ENCODE assay signal across 19 cellular contexts in the genomic region with DNA sequence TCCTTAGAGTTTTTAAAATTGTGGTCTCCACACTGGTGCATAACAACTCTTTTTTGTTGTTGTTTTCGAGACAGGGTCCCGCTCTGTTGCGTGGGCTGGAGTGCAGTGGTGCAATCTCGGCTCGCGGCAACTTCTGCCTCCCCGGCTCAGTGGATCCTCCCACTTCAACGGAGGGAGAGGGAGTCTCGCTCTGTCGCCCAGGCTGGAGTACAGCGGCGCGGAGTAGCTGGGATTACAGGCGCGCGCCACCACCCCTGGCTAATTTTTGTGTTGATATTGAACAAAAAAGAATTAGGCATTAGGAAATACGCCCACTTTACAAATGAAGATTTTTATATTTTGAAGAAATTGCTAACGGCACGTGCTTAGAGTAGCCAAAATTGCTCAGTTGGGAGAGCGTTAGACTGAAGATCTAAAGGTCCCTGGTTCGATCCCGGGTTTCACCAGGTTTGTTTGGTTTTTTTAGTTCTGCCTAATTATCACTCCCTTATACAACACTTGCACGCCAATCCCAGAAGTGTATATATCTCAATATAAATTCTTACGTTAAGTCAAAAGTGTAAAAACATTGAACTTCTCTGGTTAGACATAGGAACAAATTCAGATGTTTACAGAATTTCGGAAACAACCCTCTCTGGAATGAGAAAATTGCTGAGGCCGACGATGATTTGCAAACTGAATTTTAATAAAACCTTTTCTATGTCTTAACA.
DNase-seq lines count a peak whose midpoint lies in the region; ATAC-seq, FAIRE-seq and TF ChIP-seq lines count a peak whose summit lies in the region.
"Had no signal": no experiment of that assay in that cellular context is flagged by ENCODE, and none has a peak within 500 bp of the region (broad histone marks: within the 10 kb centered on the region; RNA-seq: fewer than 3 reads in every experiment).

No MANE protein-coding gene starts in this region.

- H4K20me1 ChIP-seq in H1 (replicated peaks in 1 of 2; ENCODE audit: control insufficient read depth in 1 of 2, insufficient read depth in 2 of 2, low read length in 2 of 2), result peaks cover 7% of the 10 kb centered on the region in 2 experiments

- no peak for DNase-seq in H7
- DNase-seq in OCI-M1 (lab: John Stamatoyannopoulos, UW), result peak; percentile 57
- DNase-seq in H1 (ENCODE audit: low read depth in 1 of 2, low spot score in 2 of 2), result no peak
- DNase-seq in trophoblast cell, result peak; percentile 45 to 73
- no peak for DNase-seq in NCI-H1930 (lab: John Stamatoyannopoulos, UW)
- DNase-seq in naive thymus-derived CD4-positive, alpha-beta T cell, result no peak
- DNase-seq: activated naive CD8-positive, alpha-beta T cell treated with anti-CD3 and anti-CD28 coated beads for 36 hours; hypothalamus; left cardiac atrium; NCI-H510A; ovary had no signal

- H3K23me2 ChIP-seq in H1 (ENCODE audit: low read depth, low read length), result no peaks in the 10 kb centered on the region; the same call in none of the 2 replicates

- no peak overlapping the region for H2BK20ac ChIP-seq in H1 (ENCODE audit: low read length)

- H3K14ac ChIP-seq in H1 (ENCODE audit: insufficient read length), result no peak overlapping the region
- no peak overlapping the region for H3K14ac ChIP-seq in trophoblast cell (ENCODE audit: low read length)

- H4K5ac ChIP-seq in H1 (ENCODE audit: insufficient read length, low read depth, low read length), result no peak overlapping the region

- H2AK5ac ChIP-seq in H1 (ENCODE audit: low read depth, low read length) (no peak overlapping the region), trophoblast cell (ENCODE audit: low read length) (no peak overlapping the region)

- H3K79me2 ChIP-seq in H1 (ENCODE audit: control insufficient read depth in 1 of 2, insufficient read depth in 2 of 2, low read length in 2 of 2) (no peaks in the 10 kb centered on the region), trophoblast cell (ENCODE audit: control insufficient read depth, insufficient read depth, low read length, poor library complexity) (no peaks in the 10 kb centered on the region)

- no peaks in the 10 kb centered on the region for H3K36me3 ChIP-seq in H7 (replicated peaks; ENCODE audit: control insufficient read depth, insufficient read depth, low read length)
- no peaks in the 10 kb centered on the region for H3K36me3 ChIP-seq in H1 (ENCODE audit: control insufficient read depth in 2 of 4, insufficient read depth in 4 of 4, low read length in 3 of 4)
- H3K36me3 ChIP-seq in trophoblast cell (ENCODE audit: control insufficient read depth in 1 of 2, insufficient read depth in 2 of 2, low read length in 2 of 2), result no peaks in the 10 kb centered on the region
- H3K36me3 ChIP-seq in naive thymus-derived CD4-positive, alpha-beta T cell (ENCODE audit: control insufficient read depth in 2 of 3, insufficient read depth in 3 of 3, low read length in 3 of 3), result no peaks in the 10 kb centered on the region
- H3K36me3 ChIP-seq: ovary, right atrium auricular region had no signal

- no peak for TF ChIP-seq CTCF in H1 (IDR thresholded peaks at IDR 0.05; ENCODE audit: control extremely low read depth in 1 of 3, insufficient read depth in 1 of 3, low read depth in 1 of 3, low read length in 3 of 3)

- CTCF ChIA-PET in H1 (lab: Charles Lee; ENCODE audit: partially characterized antibody), result interaction anchor here (0.9 to 1.2 kb wide), 6 partner anchors 9 to 74 kb away, joined by 3 to 4 read pairs (median 4); no protein-coding TSS in a partner anchor
- CTCF ChIA-PET in naive thymus-derived CD4-positive, alpha-beta T cell (lab: Charles Lee), result no interaction called here

- H3K4me2 ChIP-seq in H1 (ENCODE audit: insufficient read depth in 1 of 2, low read depth in 2 of 2, low read length in 2 of 2) (peak overlapping the region; percentile 70 to 81), trophoblast cell (ENCODE audit: low read length) (no peak overlapping the region)

- no peaks in the 10 kb centered on the region for H3K4me1 Mint-ChIP-seq in naive thymus-derived CD4-positive, alpha-beta T cell
- H3K4me1 Mint-ChIP-seq: activated naive CD8-positive, alpha-beta T cell treated with anti-CD3 and anti-CD28 coated beads for 36 hours; activated T-helper 17 cell treated with anti-CD3 and anti-CD28 coated beads, Interleukin-2, amount 50 U/mL, for 72 hours had no signal

- no peaks in the 10 kb centered on the region for H3K9me3 ChIP-seq in H1 (ENCODE audit: insufficient read depth in 2 of 2, low read depth in 1 of 2, low read length in 1 of 2)
- H3K9me3 ChIP-seq in trophoblast cell (ENCODE audit: insufficient read depth, low read depth, low read length), result no peaks in the 10 kb centered on the region
- H3K9me3 ChIP-seq in naive thymus-derived CD4-positive, alpha-beta T cell (ENCODE audit: control insufficient read depth in 2 of 3, low read length in 3 of 3), result peaks cover 0 to 23% (median 0%) of the 10 kb centered on the region in 3 experiments

- H2BK120ac ChIP-seq in H1 (replicated peaks; ENCODE audit: low read depth, low read length) (no peak overlapping the region), trophoblast cell (ENCODE audit: insufficient read depth, low read length, poor library complexity) (no peak overlapping the region)

- H3K4me1 ChIP-seq in H1 (replicated peaks in 1 of 4; ENCODE audit: control insufficient read depth in 3 of 4, insufficient read depth in 4 of 4, low read length in 3 of 4), result peaks cover 8 to 26% (median 15%) of the 10 kb centered on the region in 4 experiments
- H3K4me1 ChIP-seq in trophoblast cell (ENCODE audit: control insufficient read depth in 1 of 2, insufficient read depth in 2 of 2, low read length in 2 of 2), result peaks cover 2 to 6% of the 10 kb centered on the region in 2 experiments
- H3K4me1 ChIP-seq in naive thymus-derived CD4-positive, alpha-beta T cell (ENCODE audit: control insufficient read depth in 2 of 2, insufficient read depth in 2 of 2, low read length in 2 of 2), result no peaks in the 10 kb centered on the region
- H3K4me1 ChIP-seq: right atrium auricular region had no signal

- 10% methylated on average over 27 of the region's 27 CpGs; no CpG with 5 or more reads in 1 of the 2 experiments for WGBS in H1 (ENCODE audit: extremely low coverage in 1 of 2, insufficient coverage in 1 of 2, insufficient read length in 1 of 2, insufficient replicate concordance in 2 of 2, low coverage in 1 of 2, low lambda C conversion rate in 2 of 2, missing lambda C conversion rate in 1 of 2), 2 experiments
- no CpG with 5 or more reads among the region's 27 CpGs for WGBS in trophoblast cell (ENCODE audit: extremely low coverage, insufficient coverage, insufficient read length)

- H3K23ac ChIP-seq in H1 (ENCODE audit: insufficient read length), result no peak overlapping the region
- no peak overlapping the region for H3K23ac ChIP-seq in trophoblast cell (ENCODE audit: low read length)

- peaks cover 48 to 86% (median 82%) of the 10 kb centered on the region in 5 donors for H3K27me3 Mint-ChIP-seq in naive thymus-derived CD4-positive, alpha-beta T cell

- no peak overlapping the region for H4K12ac ChIP-seq in trophoblast cell (ENCODE audit: low read depth, low read length)

- H3K27me3 ChIP-seq in H7 (ENCODE audit: control insufficient read depth, insufficient read depth, low read length) (peaks cover 74% of the 10 kb centered on the region), H1 (replicated peaks in 1 of 4; ENCODE audit: control insufficient read depth in 3 of 4, extremely low read depth in 1 of 4, insufficient read depth in 3 of 4, low read length in 3 of 4) (peaks cover 44 to 71% (median 65%) of the 10 kb centered on the region in 4 experiments), trophoblast cell (ENCODE audit: insufficient read depth, low read length) (peaks cover 49% of the 10 kb centered on the region)
- H3K27me3 ChIP-seq in naive thymus-derived CD4-positive, alpha-beta T cell (ENCODE audit: control insufficient read depth in 2 of 2, insufficient read depth in 2 of 2, low read length in 2 of 2), result peaks cover 0 to 32% of the 10 kb centered on the region in 2 donors
- H3K27me3 ChIP-seq: ovary had no signal

- no peak overlapping the region for H2BK5ac ChIP-seq in H1 (ENCODE audit: low read depth, low read length)
- no peak overlapping the region for H2BK5ac ChIP-seq in trophoblast cell (ENCODE audit: low read depth, low read length, poor library complexity)

- no peak for ATAC-seq in HG03460 (IDR thresholded peaks at IDR 0.05; ENCODE audit: unreplicated experiment)
- no peak for ATAC-seq in naive thymus-derived CD4-positive, alpha-beta T cell
- ATAC-seq: activated T-helper 17 cell treated with anti-CD3 and anti-CD28 coated beads, Interleukin-2, amount 50 U/mL, for 72 hours; left cardiac atrium; natural killer cell treated with Interleukin-12 subunit alpha and Interleukin-12 subunit beta and Interleukin-15 and Interleukin-18, amount 100 ng/mL, for 72 hours had no signal

- H3K4ac ChIP-seq in H1 (replicated peaks; ENCODE audit: insufficient read length, low read depth, low read length) (no peak overlapping the region), trophoblast cell (ENCODE audit: low read depth, low read length) (no peak overlapping the region)

- H2BK15ac ChIP-seq in H1 (ENCODE audit: low read length), result no peak overlapping the region

- H2AFZ ChIP-seq in H1 (ENCODE audit: low read length) (no peak overlapping the region), trophoblast cell (ENCODE audit: insufficient read depth, low read length, poor library complexity) (no peak overlapping the region)

- H3K9me3 Mint-ChIP-seq in naive thymus-derived CD4-positive, alpha-beta T cell, result peaks cover 3 to 73% (median 24%) of the 10 kb centered on the region in 11 donors
- H3K9me3 Mint-ChIP-seq: type B pancreatic cell had no signal

- H3K56ac ChIP-seq in H1 (replicated peaks; ENCODE audit: insufficient read length, low read depth, low read length), result no peak overlapping the region

- H4K8ac ChIP-seq in H1 (ENCODE audit: extremely low read depth, insufficient read depth, low read length), result no peak overlapping the region
- no peak overlapping the region for H4K8ac ChIP-seq in trophoblast cell (ENCODE audit: low read depth, low read length)

- H3K9ac ChIP-seq in H1 (replicated peaks in 1 of 4; ENCODE audit: extremely low read depth in 1 of 4, low read depth in 3 of 4, low read length in 3 of 4), result no peak overlapping the region
- no peak overlapping the region for H3K9ac ChIP-seq in trophoblast cell (ENCODE audit: low read length)

- peaks cover 0 to 16% (median 4%) of the 10 kb centered on the region in 5 donors for H3K36me3 Mint-ChIP-seq in naive thymus-derived CD4-positive, alpha-beta T cell
- H3K36me3 Mint-ChIP-seq: type B pancreatic cell had no signal

- H2BK12ac ChIP-seq in H1 (ENCODE audit: low read depth, low read length) (no peak overlapping the region), trophoblast cell (ENCODE audit: low read length) (no peak overlapping the region)

- no peak overlapping the region for H4K91ac ChIP-seq in H1 (replicated peaks; ENCODE audit: insufficient read length, low read length)
- no peak overlapping the region for H4K91ac ChIP-seq in trophoblast cell (ENCODE audit: low read depth, low read length)

- no peak overlapping the region for H3K27ac Mint-ChIP-seq in naive thymus-derived CD4-positive, alpha-beta T cell
- H3K27ac Mint-ChIP-seq: activated naive CD8-positive, alpha-beta T cell treated with anti-CD3 and anti-CD28 coated beads for 36 hours; activated T-helper 17 cell treated with anti-CD3 and anti-CD28 coated beads, Interleukin-2, amount 50 U/mL, for 72 hours; natural killer cell treated with Interleukin-12 subunit alpha and Interleukin-12 subunit beta and Interleukin-15 and Interleukin-18, amount 100 ng/mL, for 72 hours; type B pancreatic cell had no signal

- H3K79me1 ChIP-seq in H1 (ENCODE audit: low read depth, low read length) (no peaks in the 10 kb centered on the region), trophoblast cell (ENCODE audit: low read length) (no peaks in the 10 kb centered on the region)

- no peak for TF ChIP-seq RAD21 in H1 (IDR thresholded peaks at IDR 0.05 in 1 of 2, conservative IDR thresholded peaks at IDR 0.05 in 1 of 2; ENCODE audit: low read depth in 2 of 2, low read length in 2 of 2)

- H3K18ac ChIP-seq in H1 (ENCODE audit: extremely low read depth, low read length) (no peak overlapping the region; the same call in 1 of the 2 replicates), trophoblast cell (ENCODE audit: low read length) (no peak overlapping the region)

- peak overlapping the region; percentile 26 for H3K4me3 ChIP-seq in H7 (ENCODE audit: insufficient read depth, low read depth, low read length)
- H3K4me3 ChIP-seq in H1 (ENCODE audit: extremely low read depth in 1 of 4, insufficient read depth in 2 of 4, low read depth in 3 of 4, low read length in 4 of 4), result peak overlapping the region; percentile 16 to 59 (median 30); a peak in 6 of 8 replicates
- H3K4me3 ChIP-seq in trophoblast cell (ENCODE audit: low read depth, low read length), result no peak overlapping the region
- H3K4me3 ChIP-seq in naive thymus-derived CD4-positive, alpha-beta T cell (ENCODE audit: low read length), result no peak overlapping the region
- H3K4me3 ChIP-seq: ovary, right atrium auricular region had no signal

- H3K27ac ChIP-seq in H1 (ENCODE audit: low read depth, low read length) (no peak overlapping the region), trophoblast cell (ENCODE audit: low read depth, low read length) (no peak overlapping the region)
- H3K27ac ChIP-seq in naive thymus-derived CD4-positive, alpha-beta T cell (ENCODE audit: low read depth, low read length), result no peak overlapping the region
- H3K27ac ChIP-seq: ovary, right atrium auricular region had no signal

- intact Hi-C loops in naive thymus-derived CD4-positive, alpha-beta T cell (cut with micrococcal nuclease), result no loop called here

- no peak overlapping the region for H3K4me3 Mint-ChIP-seq in naive thymus-derived CD4-positive, alpha-beta T cell
- H3K4me3 Mint-ChIP-seq: activated naive CD8-positive, alpha-beta T cell treated with anti-CD3 and anti-CD28 coated beads for 36 hours; activated T-helper 17 cell treated with anti-CD3 and anti-CD28 coated beads, Interleukin-2, amount 50 U/mL, for 72 hours; natural killer cell treated with Interleukin-12 subunit alpha and Interleukin-12 subunit beta and Interleukin-15 and Interleukin-18, amount 100 ng/mL, for 72 hours had no signal

- POLR2A ChIA-PET in H1 (lab: Charles Lee; ENCODE audit: partially characterized antibody), result no interaction called here
- POLR2A ChIA-PET in naive thymus-derived CD4-positive, alpha-beta T cell (lab: Charles Lee), result no interaction called here

- no peak for TF ChIP-seq EP300 in H1 (IDR thresholded peaks at IDR 0.05; ENCODE audit: borderline replicate concordance in 1 of 2, low read depth in 2 of 2, low read length in 2 of 2)

- no peak for FAIRE-seq in H1 (lab: Jason Lieb, UNC)
- FAIRE-seq: endothelial cell of umbilical vein, GM18507, HTR-8/SVneo had no signal

- TF ChIP-seq POLR2A in H1 (IDR thresholded peaks at IDR 0.05; ENCODE audit: control extremely low read depth in 1 of 2, low read depth in 2 of 2, low read length in 2 of 2), result no peak

Comparison
In these comparisons a context has a peak if more than half of its experiments do, and no peak if none do; other contexts are left out.
1. DNase-seq: peak in OCI-M1 (single experiment) and trophoblast cell (2 of 2); none in H7 (single experiment), H1 (0 of 2), NCI-H1930 (0 of 2) and naive thymus-derived CD4-positive, alpha-beta T cell (0 of 9).
2. H3K4me3 ChIP-seq: peak in H7 (single experiment) and H1 (4 of 4); none in trophoblast cell (single experiment) and naive thymus-derived CD4-positive, alpha-beta T cell (single experiment).